Comparison of ENCODE assay signal across 8 cellular contexts in the genomic region with DNA sequence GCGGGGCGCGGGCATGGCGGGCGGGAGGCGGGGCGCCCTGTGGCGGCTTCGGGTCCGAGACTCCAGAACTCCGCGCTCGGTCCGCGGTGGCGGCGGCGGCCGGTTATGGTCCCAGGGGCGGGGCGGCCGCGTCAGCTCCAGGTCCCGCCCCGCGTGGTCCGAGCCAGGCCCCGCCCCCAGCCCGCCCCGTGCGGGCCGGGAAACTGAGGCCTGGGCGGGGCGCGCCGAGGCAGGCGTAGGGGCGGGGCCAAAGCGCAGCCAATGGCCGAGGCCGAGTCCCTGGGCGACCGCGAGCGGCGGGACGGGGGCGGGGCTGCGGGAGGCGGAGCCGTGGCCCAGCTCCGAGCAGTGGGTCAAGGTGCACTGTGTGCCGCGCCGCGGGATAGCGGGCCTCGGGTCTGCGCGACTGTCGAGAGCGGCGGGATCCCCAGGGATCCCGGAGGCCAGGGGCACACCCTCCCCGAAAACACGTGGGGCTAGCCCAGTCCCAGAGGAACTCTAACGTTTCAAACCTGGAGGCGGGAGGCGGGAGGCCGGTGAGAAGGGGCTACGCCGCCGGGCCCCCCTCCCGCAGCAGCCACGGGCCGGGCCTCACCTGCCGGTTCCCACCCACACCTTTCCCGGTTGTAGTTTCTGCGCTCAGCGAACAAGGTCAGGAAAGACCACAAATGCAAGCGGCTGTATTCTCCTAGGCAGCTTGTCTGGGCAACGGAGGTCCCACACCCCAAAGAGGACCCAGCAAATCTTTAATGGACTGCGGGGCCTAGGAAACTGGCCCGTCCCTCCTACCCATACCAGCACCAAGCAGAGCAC. TPM values are rescaled to one million over a fixed set of nuclear protein-coding genes. Genes with fewer than 3 reads are reported as not detected.
A peak's percentile ranks its signal among the peaks of the same experiment; 100 is the strongest.
DNase-seq lines count a peak whose midpoint lies in the region; ATAC-seq, FAIRE-seq and TF ChIP-seq lines count a peak whose summit lies in the region.

A gene (minus strand): TSS at position 78 of the 813 bp plus-strand sequence. CDS start 63 bp downstream, at position 15.

- DNase-seq in 8988T: peak; percentile 88
- peak; percentile 94 for DNase-seq in NCI-H2196 (lab: John Stamatoyannopoulos, UW; ENCODE audit: unreplicated experiment)
- peak; percentile 89 for DNase-seq in WTC11 (ENCODE audit: low spot score)
- peak; percentile 67 for DNase-seq in bronchial epithelial cell (ENCODE audit: low read depth)
- DNase-seq in immature natural killer cell: peak; percentile 66 to 74 (median 71)
- DNase-seq in smooth muscle cell (lab: John Stamatoyannopoulos, UW; ENCODE audit: unreplicated experiment): peak; percentile 63

- TF ChIP-seq CTCF in WTC11 (IDR thresholded peaks at IDR 0.05) (no peak), bronchial epithelial cell (IDR thresholded peaks at IDR 0.05; ENCODE audit: insufficient read depth, low read length, severe bottlenecking) (no peak), smooth muscle cell (IDR thresholded peaks at IDR 0.05; ENCODE audit: borderline replicate concordance, insufficient read depth, poor library complexity, severe bottlenecking) (no peak)

- 2% methylated on average over 20 of the region's 84 CpGs for WGBS in smooth muscle cell (ENCODE audit: low lambda C conversion rate)

- H3K36me3 ChIP-seq in bronchial epithelial cell (ENCODE audit: control insufficient read depth, insufficient read depth, low read length) (peaks cover 8% of the 10 kb centered on the region), smooth muscle cell (ENCODE audit: low read depth) (no peaks in the 10 kb centered on the region)

- H3K4me3 ChIP-seq in bronchial epithelial cell (ENCODE audit: low read depth, low read length): peak within 1 kb of the TSS; percentile 73
- H3K4me3 ChIP-seq in smooth muscle cell: peak within 1 kb of the TSS; percentile 94

- H3K9ac ChIP-seq in smooth muscle cell (ENCODE audit: low read depth): peak within 1 kb of the TSS; percentile 66

- peaks cover 5% of the 10 kb centered on the region for H3K4me1 ChIP-seq in smooth muscle cell (ENCODE audit: low read depth)

- H3K27ac Mint-ChIP-seq in WTC11 (peak within 1 kb of the TSS; percentile 91), immature natural killer cell (peak within 1 kb of the TSS; percentile 78 to 94 (median 85))

- H3K79me2 ChIP-seq in smooth muscle cell (ENCODE audit: low read depth): peaks cover 22% of the 10 kb centered on the region

- no peaks in the 10 kb centered on the region for H3F3A ChIP-seq in smooth muscle cell (ENCODE audit: low read depth)

- CTCF ChIA-PET in WTC11 (lab: Charles Lee): interaction anchor here (0.7 to 2.9 kb wide), 46 partner anchors 11 to 453 kb away, joined by 3 to 26 read pairs (median 4); a partner anchor contains a TSS

- ATAC-seq in GM18517 (IDR thresholded peaks at IDR 0.05; ENCODE audit: unreplicated experiment) (peak; percentile 57), HG03060 (IDR thresholded peaks at IDR 0.05; ENCODE audit: low read depth, unreplicated experiment) (peak; percentile 28), WTC11 (peak; percentile 66)

- no peaks in the 10 kb centered on the region; the same call in 1 of the 2 replicates for H3K36me3 Mint-ChIP-seq in WTC11
- H3K36me3 Mint-ChIP-seq in immature natural killer cell: no peaks in the 10 kb centered on the region

- FAIRE-seq in bronchial epithelial cell (lab: Jason Lieb, UNC): no peak

- H3K27me3 ChIP-seq in bronchial epithelial cell (ENCODE audit: control insufficient read depth, insufficient read depth, low read length): no peaks in the 10 kb centered on the region
- H3K27me3 ChIP-seq in smooth muscle cell (ENCODE audit: low read depth): no peaks in the 10 kb centered on the region

- peaks cover 39% of the 10 kb centered on the region for H4K20me1 ChIP-seq in smooth muscle cell (ENCODE audit: low read depth)

- peak within 1 kb of the TSS; percentile 98 for H3K4me2 ChIP-seq in smooth muscle cell

- H3K9me3 Mint-ChIP-seq in WTC11 (no peaks in the 10 kb centered on the region), immature natural killer cell (no peaks in the 10 kb centered on the region)

- H3K4me1 Mint-ChIP-seq in WTC11 (peaks cover 26% of the 10 kb centered on the region), immature natural killer cell (peaks cover 7 to 8% of the 10 kb centered on the region in 2 donors)

- POLR2A ChIA-PET in WTC11 (lab: Charles Lee): interaction anchor here (0.7 to 1.4 kb wide), 8 partner anchors 28 to 299 kb away, joined by 3 to 6 read pairs (median 4); a partner anchor contains a TSS

- H2AFZ ChIP-seq in smooth muscle cell (ENCODE audit: low read depth): peak within 1 kb of the TSS; percentile 43

- no peaks in the 10 kb centered on the region; the same call in 1 of the 2 replicates for H3K27me3 Mint-ChIP-seq in WTC11 (ENCODE audit: low read depth)
- H3K27me3 Mint-ChIP-seq in immature natural killer cell (ENCODE audit: low read depth in 3 of 3): peaks cover 0 to 6% (median 3%) of the 10 kb centered on the region in 3 donors

- no peaks in the 10 kb centered on the region for H3K9me3 ChIP-seq in smooth muscle cell (replicated peaks; ENCODE audit: low read depth)

- peak within 1 kb of the TSS; percentile 4 for H3K27ac ChIP-seq in smooth muscle cell (ENCODE audit: low read depth)

- peak within 1 kb of the TSS; percentile 81 for H3K4me3 Mint-ChIP-seq in WTC11
- H3K4me3 Mint-ChIP-seq in immature natural killer cell: peak within 1 kb of the TSS; percentile 85 to 97 (median 89)

TF ChIP-seq in WTC11, 78 proteins besides CTCF, POLR2A, EP300 and RAD21 (continues in another document):
- TF ChIP-seq, protein P1, sequence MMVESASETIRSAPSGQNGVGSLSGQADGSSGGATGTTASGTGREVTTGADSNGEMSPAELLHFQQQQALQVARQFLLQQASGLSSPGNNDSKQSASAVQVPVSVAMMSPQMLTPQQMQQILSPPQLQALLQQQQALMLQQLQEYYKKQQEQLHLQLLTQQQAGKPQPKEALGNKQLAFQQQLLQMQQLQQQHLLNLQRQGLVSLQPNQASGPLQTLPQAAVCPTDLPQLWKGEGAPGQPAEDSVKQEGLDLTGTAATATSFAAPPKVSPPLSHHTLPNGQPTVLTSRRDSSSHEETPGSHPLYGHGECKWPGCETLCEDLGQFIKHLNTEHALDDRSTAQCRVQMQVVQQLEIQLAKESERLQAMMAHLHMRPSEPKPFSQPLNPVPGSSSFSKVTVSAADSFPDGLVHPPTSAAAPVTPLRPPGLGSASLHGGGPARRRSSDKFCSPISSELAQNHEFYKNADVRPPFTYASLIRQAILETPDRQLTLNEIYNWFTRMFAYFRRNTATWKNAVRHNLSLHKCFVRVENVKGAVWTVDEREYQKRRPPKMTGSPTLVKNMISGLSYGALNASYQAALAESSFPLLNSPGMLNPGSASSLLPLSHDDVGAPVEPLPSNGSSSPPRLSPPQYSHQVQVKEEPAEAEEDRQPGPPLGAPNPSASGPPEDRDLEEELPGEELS (CRISPR knock-in tag; IDR thresholded peaks at IDR 0.05): no peak
- no peak for TF ChIP-seq NR1H2 (CRISPR knock-in tag; IDR thresholded peaks at IDR 0.05)
- no peak for TF ChIP-seq ZNF232 (CRISPR knock-in tag; IDR thresholded peaks at IDR 0.05)
- no peak for TF ChIP-seq ZNF263 (CRISPR knock-in tag; IDR thresholded peaks at IDR 0.05; ENCODE audit: low read depth)
- TF ChIP-seq, protein P2, sequence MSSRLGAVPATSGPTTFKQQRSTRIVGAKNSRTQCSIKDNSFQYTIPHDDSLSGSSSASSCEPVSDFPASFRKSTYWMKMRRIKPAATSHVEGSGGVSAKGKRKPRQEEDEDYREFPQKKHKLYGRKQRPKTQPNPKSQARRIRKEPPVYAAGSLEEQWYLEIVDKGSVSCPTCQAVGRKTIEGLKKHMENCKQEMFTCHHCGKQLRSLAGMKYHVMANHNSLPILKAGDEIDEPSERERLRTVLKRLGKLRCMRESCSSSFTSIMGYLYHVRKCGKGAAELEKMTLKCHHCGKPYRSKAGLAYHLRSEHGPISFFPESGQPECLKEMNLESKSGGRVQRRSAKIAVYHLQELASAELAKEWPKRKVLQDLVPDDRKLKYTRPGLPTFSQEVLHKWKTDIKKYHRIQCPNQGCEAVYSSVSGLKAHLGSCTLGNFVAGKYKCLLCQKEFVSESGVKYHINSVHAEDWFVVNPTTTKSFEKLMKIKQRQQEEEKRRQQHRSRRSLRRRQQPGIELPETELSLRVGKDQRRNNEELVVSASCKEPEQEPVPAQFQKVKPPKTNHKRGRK (CRISPR knock-in tag; IDR thresholded peaks at IDR 0.05; ENCODE audit: borderline replicate concordance): no peak
- no peak for TF ChIP-seq NR2C2 (CRISPR knock-in tag; IDR thresholded peaks at IDR 0.05)
- TF ChIP-seq ZNF396 (CRISPR knock-in tag; IDR thresholded peaks at IDR 0.05; ENCODE audit: borderline replicate concordance): no peak
- TF ChIP-seq, protein P3, sequence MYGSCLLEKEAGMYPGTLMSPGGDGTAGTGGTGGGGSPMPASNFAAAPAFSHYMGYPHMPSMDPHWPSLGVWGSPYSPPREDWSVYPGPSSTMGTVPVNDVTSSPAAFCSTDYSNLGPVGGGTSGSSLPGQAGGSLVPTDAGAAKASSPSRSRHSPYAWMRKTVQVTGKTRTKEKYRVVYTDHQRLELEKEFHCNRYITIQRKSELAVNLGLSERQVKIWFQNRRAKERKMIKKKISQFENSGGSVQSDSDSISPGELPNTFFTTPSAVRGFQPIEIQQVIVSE (CRISPR knock-in tag; IDR thresholded peaks at IDR 0.05; ENCODE audit: borderline replicate concordance): no peak

RNA-seq across cellular contexts. Expression of the gene that starts here (rescaled TPM):
- total RNA-seq in WTC11 (2021) (201 to 213 TPM (median 204 TPM) in 3 replicates), bronchial epithelial cell (62.3 and 71.6 TPM in 2 replicates), smooth muscle cell (56.5 and 75.6 TPM in 2 replicates)
- polyA plus RNA-seq in immature natural killer cell (10 to 100 TPM; 53.6 to 78.7 (median 57.6) TPM), smooth muscle cell (182 and 204 TPM in 2 replicates)

Comparison
In these comparisons a context has a peak if more than half of its experiments do, and no peak if none do; other contexts are left out.
1. Peak in every context shown above with its lines: DNase-seq, ATAC-seq, H3K4me3 ChIP-seq and H3K27ac ChIP-seq.